8 cellular contexts compared by ENCODE assay signal in genomic region chr16:50806099-50807062, GRCh38.
DNase-seq lines count a peak whose midpoint lies in the region; ATAC-seq and TF ChIP-seq lines count a peak whose summit lies in the region.

No MANE protein-coding gene starts in this region.

- 13 to 15% methylated on average over 26 of the region's 26 CpGs for WGBS in tibial nerve, 2 donors

- TF ChIP-seq POLR2A in tibial nerve (IDR thresholded peaks at IDR 0.05): no peak

- TF ChIP-seq EP300 in tibial nerve (IDR thresholded peaks at IDR 0.05): peak in 1 of 2 donors; percentile 35

- peaks cover 3% of the 10 kb centered on the region for H3K4me1 ChIP-seq in cardiac muscle cell (ENCODE audit: low read depth)
- no peaks in the 10 kb centered on the region for H3K4me1 ChIP-seq in parathyroid adenoma
- peaks cover 0 to 14% (median 0%) of the 10 kb centered on the region in 4 donors for H3K4me1 ChIP-seq in tibial nerve

- TF ChIP-seq CTCF in GM12801 (IDR thresholded peaks at IDR 0.05; ENCODE audit: extremely low read depth, insufficient read length) (peak; percentile 45), cardiac muscle cell (IDR thresholded peaks at IDR 0.05; ENCODE audit: low read depth, low read length) (peak; percentile 80), parathyroid adenoma (IDR thresholded peaks at IDR 0.05) (peak; percentile 93), tibial nerve (IDR thresholded peaks at IDR 0.05) (peak; percentile 91 to 94 (median 92))

- H3K27me3 ChIP-seq in cardiac muscle cell: no peaks in the 10 kb centered on the region
- no peaks in the 10 kb centered on the region for H3K27me3 ChIP-seq in parathyroid adenoma (ENCODE audit: control insufficient read depth, insufficient read depth, low read length)
- no peaks in the 10 kb centered on the region for H3K27me3 ChIP-seq in tibial nerve

- H3K36me3 ChIP-seq in cardiac muscle cell: no peaks in the 10 kb centered on the region
- H3K36me3 ChIP-seq in parathyroid adenoma (ENCODE audit: control insufficient read depth, insufficient read depth, low read length): no peaks in the 10 kb centered on the region
- H3K36me3 ChIP-seq in tibial nerve: no peaks in the 10 kb centered on the region

- peak overlapping the region; percentile 76 for H2AFZ ChIP-seq in parathyroid adenoma

- no peak overlapping the region for H3K9ac ChIP-seq in parathyroid adenoma

- H3K79me2 ChIP-seq in parathyroid adenoma: no peaks in the 10 kb centered on the region

- no peak overlapping the region for H3K27ac ChIP-seq in cardiac muscle cell
- peak overlapping the region; percentile 1 for H3K27ac ChIP-seq in parathyroid adenoma
- peak overlapping the region in 3 of 4 donors; percentile 28 to 86 (median 84) for H3K27ac ChIP-seq in tibial nerve

- no peaks in the 10 kb centered on the region for H3K9me3 ChIP-seq in cardiac muscle cell (ENCODE audit: low read depth)
- H3K9me3 ChIP-seq in parathyroid adenoma (ENCODE audit: control insufficient read depth, low read length): no peaks in the 10 kb centered on the region
- no peaks in the 10 kb centered on the region for H3K9me3 ChIP-seq in tibial nerve

- peak; percentile 79 for DNase-seq in NCI-H1092 (lab: John Stamatoyannopoulos, UW)
- peak; percentile 82 for DNase-seq in SKM-1 treated with dmso at 0.1 percent for 144 hours (lab: John Stamatoyannopoulos, UW; ENCODE audit: unreplicated experiment)
- DNase-seq in activated naive CD8-positive, alpha-beta T cell treated with anti-CD3 and anti-CD28 coated beads, Interleukin-2, amount 50 U/mL, for 16 hours (ENCODE audit: low read depth, low spot score): peak; percentile 65
- peak; percentile 91 to 93 for DNase-seq in cardiac muscle cell (ENCODE audit: low read depth in 1 of 2, low spot score in 1 of 2)
- peak; percentile 79 to 90 for DNase-seq in tibial nerve (ENCODE audit: low spot score in 2 of 2)

- H3K4me2 ChIP-seq in parathyroid adenoma (ENCODE audit: low read length): peak overlapping the region; percentile 67

- H3K4me3 ChIP-seq in cardiac muscle cell (peak overlapping the region; percentile 9), parathyroid adenoma (ENCODE audit: low read depth, low read length) (peak overlapping the region; percentile 43), tibial nerve (peak overlapping the region; percentile 18 to 45 (median 38))

- peak; percentile 81 for ATAC-seq in HG02623 (IDR thresholded peaks at IDR 0.05; ENCODE audit: unreplicated experiment)
